8 cellular contexts compared by ENCODE assay signal in genomic region chr6:109440325-109441068, GRCh38. TPM values are rescaled to one million over a fixed set of nuclear protein-coding genes. Genes with fewer than 3 reads are reported as not detected.
DNase-seq lines count a peak whose midpoint lies in the region; ATAC-seq and TF ChIP-seq lines count a peak whose summit lies in the region.

PPIL6 (minus strand) TSS chr6:109440628; CDS start chr6:109440590, 38 bp downstream.
SMPD2 (plus strand) TSS chr6:109440724; CDS start chr6:109441122, 398 bp downstream.

- H3K79me2 ChIP-seq in Loucy (ENCODE audit: insufficient read depth, low read length) (peaks cover 18% of the 10 kb centered on the region), trophoblast cell (ENCODE audit: control insufficient read depth, insufficient read depth, low read length, poor library complexity) (peaks cover 5% of the 10 kb centered on the region)

- H3K27ac ChIP-seq in trophoblast cell (ENCODE audit: low read depth, low read length), result peak within 1 kb of the TSS; percentile 61
- H3K27ac ChIP-seq in transverse colon, result peak within 1 kb of the TSS; percentile 90 to 92 (median 90)

- H3K27me3 ChIP-seq in H7 (ENCODE audit: control insufficient read depth, insufficient read depth, low read length), result peaks cover 4% of the 10 kb centered on the region; the same call in 1 of the 2 replicates
- no peaks in the 10 kb centered on the region for H3K27me3 ChIP-seq in Loucy (ENCODE audit: insufficient read depth, low read length, poor library complexity, severe bottlenecking)
- no peaks in the 10 kb centered on the region for H3K27me3 ChIP-seq in trophoblast cell (ENCODE audit: insufficient read depth, low read length)
- no peaks in the 10 kb centered on the region for H3K27me3 ChIP-seq in transverse colon

- H2AFZ ChIP-seq in Loucy (ENCODE audit: low read length) (peak within 1 kb of the TSS; percentile 97), trophoblast cell (ENCODE audit: insufficient read depth, low read length, poor library complexity) (peak within 1 kb of the TSS; percentile 86)

- peaks cover 10% of the 10 kb centered on the region for H3K36me3 Mint-ChIP-seq in activated naive CD8-positive, alpha-beta T cell treated with anti-CD3 and anti-CD28 coated beads for 36 hours

- H3K36me3 ChIP-seq in H7 (replicated peaks; ENCODE audit: control insufficient read depth, insufficient read depth, low read length), result peaks cover 21% of the 10 kb centered on the region
- peaks cover 18% of the 10 kb centered on the region; the same call in 1 of the 2 replicates for H3K36me3 ChIP-seq in Loucy (ENCODE audit: insufficient read depth, low read length)
- peaks cover 26 to 31% of the 10 kb centered on the region in 2 experiments for H3K36me3 ChIP-seq in trophoblast cell (ENCODE audit: control insufficient read depth in 1 of 2, insufficient read depth in 2 of 2, low read length in 2 of 2)
- H3K36me3 ChIP-seq in transverse colon, result no peaks in the 10 kb centered on the region

- in situ Hi-C loops in transverse colon (cut with MboI; ENCODE audit: low pct_ligation_motif_present in 1 of 4, low pct_unique_long_range_greater_than_20kb in 1 of 4, low sequenced_read_pairs in 3 of 4), result loop anchor here in 1 of 4 donors (25.0 kb wide), 1 partner anchor 247 kb away; the partner anchor contains the start of genes AK9 and FIG4

- WGBS in trophoblast cell (ENCODE audit: extremely low coverage, insufficient coverage, insufficient read length), result no CpG with 5 or more reads among the region's 103 CpGs
- 0% methylated on average over 22 of the region's 103 CpGs; no CpG with 5 or more reads in 1 of the 2 donors for WGBS in transverse colon (ENCODE audit: low coverage in 1 of 2), 2 donors

- DNase-seq in GM04504 (ENCODE audit: low read depth) (peak; percentile 83), H7 (peak; percentile 99), Right ventricle myocardium superior (peak; percentile 94), trophoblast cell (peak; percentile 82 to 93), transverse colon (peak; percentile 90)
- DNase-seq in activated naive CD8-positive, alpha-beta T cell treated with anti-CD3 and anti-CD28 coated beads for 36 hours, result peak; percentile 86

- H4K91ac ChIP-seq in trophoblast cell (ENCODE audit: low read depth, low read length), result peak within 1 kb of the TSS; percentile 70

- peak; percentile 57 for TF ChIP-seq POLR2A in transverse colon (IDR thresholded peaks at IDR 0.05)

- H4K12ac ChIP-seq in trophoblast cell (ENCODE audit: low read depth, low read length), result peak within 1 kb of the TSS; percentile 40

- H2BK12ac ChIP-seq in trophoblast cell (ENCODE audit: low read length), result peak within 1 kb of the TSS; percentile 26

- ATAC-seq in SK-N-SH treated with all-trans-retinoic acid at 6 μM for 48 hours, result peak; percentile 85
- ATAC-seq in Right ventricle myocardium superior (ENCODE audit: poor library complexity), result peak; percentile 98

- peak within 1 kb of the TSS; percentile 95 for H3K9ac ChIP-seq in Loucy (ENCODE audit: low read depth, low read length, poor library complexity, severe bottlenecking)
- H3K9ac ChIP-seq in trophoblast cell (ENCODE audit: low read length), result peak within 1 kb of the TSS; percentile 68

- H3K79me1 ChIP-seq in trophoblast cell (ENCODE audit: low read length), result peaks cover 5% of the 10 kb centered on the region

- intact Hi-C loops in Right ventricle myocardium superior (cut with DNase I) (no loop called here), transverse colon (cut with DNase I; ENCODE audit: low total_unique reads) (no loop called here)

- no peaks in the 10 kb centered on the region for H3K9me2 ChIP-seq in Loucy (replicated peaks; ENCODE audit: low read depth, low read length)

- peak within 1 kb of the TSS; percentile 71 for H3K14ac ChIP-seq in trophoblast cell (ENCODE audit: low read length)

- TF ChIP-seq CTCF in Loucy (conservative IDR thresholded peaks at IDR 0.05; ENCODE audit: low read length) (no peak), transverse colon (IDR thresholded peaks at IDR 0.05) (peak in 1 of 5 experiments; percentile 31)

- H3K27ac Mint-ChIP-seq in activated naive CD8-positive, alpha-beta T cell treated with anti-CD3 and anti-CD28 coated beads for 36 hours, result peak within 1 kb of the TSS; percentile 89

- H2AK5ac ChIP-seq in trophoblast cell (ENCODE audit: low read length), result no peak within 1 kb of the TSS

- H2BK120ac ChIP-seq in trophoblast cell (ENCODE audit: insufficient read depth, low read length, poor library complexity), result peak within 1 kb of the TSS; percentile 73

- H3K4ac ChIP-seq in trophoblast cell (ENCODE audit: low read depth, low read length), result peak within 1 kb of the TSS; percentile 28

- H3K4me2 ChIP-seq in Loucy (ENCODE audit: low read depth, low read length, poor library complexity, severe bottlenecking), result peak within 1 kb of the TSS; percentile 97
- peak within 1 kb of the TSS; percentile 85 for H3K4me2 ChIP-seq in trophoblast cell (ENCODE audit: low read length)

- H3K9me3 ChIP-seq in Loucy (ENCODE audit: insufficient read depth, low read depth, low read length) (no peaks in the 10 kb centered on the region), trophoblast cell (ENCODE audit: insufficient read depth, low read depth, low read length) (no peaks in the 10 kb centered on the region), transverse colon (no peaks in the 10 kb centered on the region)

- peak within 1 kb of the TSS; percentile 77 for H4K8ac ChIP-seq in trophoblast cell (ENCODE audit: low read depth, low read length)

- H4K20me1 ChIP-seq in Loucy (ENCODE audit: insufficient read depth, low read length, poor library complexity, severe bottlenecking), result peaks cover 3% of the 10 kb centered on the region

- peak; percentile 21 for TF ChIP-seq EP300 in transverse colon (IDR thresholded peaks at IDR 0.05; ENCODE audit: low read depth)

- peak within 1 kb of the TSS; percentile 65 for H3K18ac ChIP-seq in trophoblast cell (ENCODE audit: low read length)

- peak within 1 kb of the TSS; percentile 39 for H2BK5ac ChIP-seq in trophoblast cell (ENCODE audit: low read depth, low read length, poor library complexity)

- H3K4me1 ChIP-seq in Loucy (ENCODE audit: insufficient read depth, low read length, poor library complexity, severe bottlenecking) (peaks cover 29% of the 10 kb centered on the region), trophoblast cell (ENCODE audit: control insufficient read depth in 1 of 2, insufficient read depth in 2 of 2, low read length in 2 of 2) (peaks cover 7 to 9% of the 10 kb centered on the region in 2 experiments), transverse colon (peaks cover 0 to 24% (median 9%) of the 10 kb centered on the region in 4 donors)

- H3K4me3 ChIP-seq in H7 (ENCODE audit: insufficient read depth, low read depth, low read length) (peak within 1 kb of the TSS; percentile 91), Loucy (ENCODE audit: low read length, poor library complexity, severe bottlenecking) (peak within 1 kb of the TSS; percentile 98), trophoblast cell (ENCODE audit: low read depth, low read length) (peak within 1 kb of the TSS; percentile 89), transverse colon (peak within 1 kb of the TSS; percentile 77 to 96 (median 84))

- H3K27me3 Mint-ChIP-seq in activated naive CD8-positive, alpha-beta T cell treated with anti-CD3 and anti-CD28 coated beads for 36 hours, result no peaks in the 10 kb centered on the region

- H3K9me3 Mint-ChIP-seq in activated naive CD8-positive, alpha-beta T cell treated with anti-CD3 and anti-CD28 coated beads for 36 hours, result no peaks in the 10 kb centered on the region

- H3F3A ChIP-seq in Loucy (ENCODE audit: low read depth), result no peaks in the 10 kb centered on the region

- H3K4me1 Mint-ChIP-seq in activated naive CD8-positive, alpha-beta T cell treated with anti-CD3 and anti-CD28 coated beads for 36 hours, result peaks cover 20% of the 10 kb centered on the region

- peak within 1 kb of the TSS; percentile 93 for H3K4me3 Mint-ChIP-seq in activated naive CD8-positive, alpha-beta T cell treated with anti-CD3 and anti-CD28 coated beads for 36 hours

- H3K23ac ChIP-seq in trophoblast cell (ENCODE audit: low read length), result no peak within 1 kb of the TSS

TF ChIP-seq in SK-N-SH treated with all-trans-retinoic acid at 6 μM for 48 hours, 23 proteins besides CTCF, POLR2A, EP300 and RAD21:
- peak; percentile 5; the same call in 1 of the 2 replicates for TF ChIP-seq GLIS3 (CRISPR knock-in tag; IDR thresholded peaks at IDR 0.05)
- TF ChIP-seq SNAI2 (CRISPR knock-in tag; IDR thresholded peaks at IDR 0.05), result peak; percentile 33; the same call in 1 of the 2 replicates
- no peak for TF ChIP-seq PATZ1 (CRISPR knock-in tag; IDR thresholded peaks at IDR 0.05; ENCODE audit: borderline replicate concordance)
- peak; percentile 97 for TF ChIP-seq CSDC2 (CRISPR knock-in tag; IDR thresholded peaks at IDR 0.05)

RNA-seq across cellular contexts. Expression of gene PPIL6, which starts in this region (rescaled TPM):
- 0.35 TPM in 1 of 2 replicates, not detected in the other for total RNA-seq in H7 (2014; rRNA removed; shearing (Covaris generic))
- under 1 TPM; 0.60 to 0.64 TPM for total RNA-seq in activated naive CD8-positive, alpha-beta T cell treated with anti-CD3 and anti-CD28 coated beads for 36 hours
- total RNA-seq in Right ventricle myocardium superior (5.5 TPM), transverse colon (1 to 10 TPM in 2 of 4 donors, under 1 TPM in 1, not detected in 1; 0.64 to 4.0 (median 1.9) TPM)
- polyA plus RNA-seq in trophoblast cell (2013), result 0.47 and 0.63 TPM in 2 replicates

RNA-seq across cellular contexts. Expression of gene SMPD2, which starts in this region (rescaled TPM):
- 11.3 and 13.2 TPM in 2 replicates for total RNA-seq in H7 (2014; rRNA removed; shearing (Covaris generic))
- total RNA-seq in activated naive CD8-positive, alpha-beta T cell treated with anti-CD3 and anti-CD28 coated beads for 36 hours, result 1 to 10 TPM; 7.0 to 7.9 TPM
- total RNA-seq in Right ventricle myocardium superior (4.1 TPM), transverse colon (10 to 100 TPM in 3 of 4 donors, 1 to 10 TPM in 1; 9.4 to 34.5 (median 30.3) TPM)
- 9.5 and 9.7 TPM in 2 replicates for polyA plus RNA-seq in trophoblast cell (2013)

Comparison
In these comparisons a context has a peak if more than half of its experiments do, and no peak if none do; other contexts are left out.
1. Peak in every context shown above with its lines: DNase-seq, ATAC-seq, H3K4me3 ChIP-seq and H3K27ac ChIP-seq.